Comparison of ENCODE assay signal across 9 cellular contexts in genomic region chr19:9445037-9445436, GRCh38. TPM values are rescaled to one million over a fixed set of nuclear protein-coding genes. Genes with fewer than 3 reads are reported as not detected.
"Had no signal": no experiment of that assay in that cellular context is flagged by ENCODE, and none has a peak within 500 bp of the region (broad histone marks: within the 10 kb centered on the region; RNA-seq: fewer than 3 reads in every experiment).

No MANE protein-coding gene starts in this region.

- DNase-seq: GDM1, GF-D8 had no signal

- FAIRE-seq: G401.6, GM12878, GM12891, GM12892, GM18507, GM19239 had no signal

- H3K4me3 ChIP-seq: GM12878 had no signal

- ATAC-seq: GM12878 had no signal

RNA-seq across cellular contexts. Expression of gene ZNF560, which starts 53.4 kb away (rescaled TPM):
- total RNA-seq: G401 had no signal
